26 cellular contexts compared by ENCODE assay signal in the genomic region with DNA sequence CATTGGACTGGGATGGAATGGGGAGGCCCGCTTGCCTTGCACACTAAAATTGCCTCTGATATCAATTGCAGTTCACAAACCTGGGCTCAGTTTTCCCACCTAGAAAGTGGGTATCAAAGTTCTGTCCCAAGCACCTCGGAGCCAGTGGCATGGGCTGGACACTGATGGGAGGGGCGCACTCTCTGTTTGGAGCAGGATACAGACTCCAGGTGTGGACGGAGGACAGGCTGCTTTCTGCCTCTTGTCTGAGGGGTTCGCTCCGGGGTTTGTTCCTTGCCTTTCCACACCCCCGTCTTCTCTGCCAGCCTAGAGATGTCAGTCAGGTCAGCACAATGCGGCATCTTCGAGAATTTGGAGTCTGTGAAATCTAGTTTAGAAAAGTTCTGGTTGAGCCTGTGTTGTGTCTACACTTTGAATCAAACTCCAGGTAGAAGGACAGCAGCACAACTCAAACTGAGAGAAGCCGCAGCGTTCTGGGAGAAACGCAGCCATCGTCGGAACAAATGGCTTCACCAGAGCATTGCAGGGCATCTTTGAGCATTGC.
"Had no signal": no experiment of that assay in that cellular context is flagged by ENCODE, and none has a peak within 500 bp of the region (broad histone marks: within the 10 kb centered on the region; RNA-seq: fewer than 3 reads in every experiment).

No MANE protein-coding gene starts in this region.

- H3K27me3 ChIP-seq: neural progenitor cell, vagina had no signal

- DNase-seq: hypothalamus; immature natural killer cell; kidney; left colon; left ventricle myocardium inferior; mesendoderm; naive B cell; natural killer cell; nephron progenitor cell; pancreas; posterior cingulate gyrus; retina; right cardiac atrium; small intestine; spleen; stimulated activated CD4-positive, alpha-beta T cell treated with anti-CD3 and anti-CD28 coated beads, Interleukin-4, amount 100 ng/mL, for 24 hours; stimulated activated naive CD4-positive, alpha-beta T cell; tibial artery; trophoblast cell; upper lobe of right lung had no signal

- H3K4me2 ChIP-seq: neural progenitor cell had no signal

- H3K9me3 ChIP-seq: pancreas, prostate gland, spleen, suprapubic skin, thoracic aorta, tibial artery, upper lobe of right lung, vagina had no signal

- H3K9ac ChIP-seq: neural progenitor cell had no signal

- H3K4me3 ChIP-seq: left ventricle myocardium inferior, lung, neural progenitor cell, pancreas, prostate gland, spleen, suprapubic skin, thoracic aorta, tibial artery, upper lobe of right lung, vagina had no signal

- H3K36me3 ChIP-seq: left ventricle myocardium inferior, neural progenitor cell, pancreas, prostate gland, spleen, suprapubic skin, thoracic aorta, tibial artery, upper lobe of right lung, vagina had no signal

- H3K27ac ChIP-seq: left ventricle myocardium inferior, neural progenitor cell, pancreas, prostate gland, spleen, suprapubic skin, thoracic aorta, tibial artery, upper lobe of right lung, vagina had no signal

- H3K4me1 ChIP-seq: left ventricle myocardium inferior, neural progenitor cell, pancreas, prostate gland, suprapubic skin, tibial artery, upper lobe of right lung, vagina had no signal

- H2AFZ ChIP-seq: neural progenitor cell had no signal
